20 cellular contexts compared by ENCODE assay signal in genomic region chr10:84265378-84265777, GRCh38. TPM values are rescaled to one million over a fixed set of nuclear protein-coding genes. Genes with fewer than 3 reads are reported as not detected.
DNase-seq lines count a peak whose midpoint lies in the region; ATAC-seq and TF ChIP-seq lines count a peak whose summit lies in the region.
"Had no signal": no experiment of that assay in that cellular context is flagged by ENCODE, and none has a peak within 500 bp of the region (broad histone marks: within the 10 kb centered on the region; RNA-seq: fewer than 3 reads in every experiment).

No MANE protein-coding gene starts in this region.

- no peaks in the 10 kb centered on the region for H3K36me3 Mint-ChIP-seq in neural progenitor cell
- H3K36me3 Mint-ChIP-seq in naive thymus-derived CD4-positive, alpha-beta T cell: no peaks in the 10 kb centered on the region

- H3K36me3 ChIP-seq in neural progenitor cell: no peaks in the 10 kb centered on the region
- H3K36me3 ChIP-seq in naive thymus-derived CD4-positive, alpha-beta T cell (ENCODE audit: control insufficient read depth in 2 of 3, insufficient read depth in 3 of 3, low read length in 3 of 3): no peaks in the 10 kb centered on the region
- H3K36me3 ChIP-seq: adrenal gland, thoracic aorta had no signal

- no peak for TF ChIP-seq CTCF in neural progenitor cell (IDR thresholded peaks at IDR 0.05)

- no peaks in the 10 kb centered on the region for H3K9me3 Mint-ChIP-seq in neural progenitor cell
- H3K9me3 Mint-ChIP-seq in naive thymus-derived CD4-positive, alpha-beta T cell: no peaks in the 10 kb centered on the region
- H3K9me3 Mint-ChIP-seq: activated CD4-positive, alpha-beta memory T cell treated with anti-CD3 and anti-CD28 coated beads, Interleukin-2, amount 10 ng/mL, durations not matched to agents 7 days and 5 days; activated T-helper 2 cell treated with anti-CD3 and anti-CD28 coated beads, Interferon-gamma antibody, Interleukin-2, Interleukin-4, amounts not matched to agents 10 μg/mL and 5 μg/mL and 100 μg/mL, durations not matched to agents 14 hours and 24 hours and 36 hours; central memory CD8-positive, alpha-beta T cell; nephron progenitor cell had no signal

- H3K4me1 ChIP-seq in neural progenitor cell: no peaks in the 10 kb centered on the region
- H3K4me1 ChIP-seq in naive thymus-derived CD4-positive, alpha-beta T cell (ENCODE audit: control insufficient read depth in 2 of 2, insufficient read depth in 2 of 2, low read length in 2 of 2): peaks cover 0 to 3% of the 10 kb centered on the region in 2 donors
- H3K4me1 ChIP-seq: adrenal gland, foreskin keratinocyte had no signal

- peak; percentile 36 for DNase-seq in DMS153 treated with DMSO at 0.1 percent for 48 hours (lab: John Stamatoyannopoulos, UW; ENCODE audit: unreplicated experiment)
- DNase-seq in NCI-H2029 treated with DMSO at 0.1 percent for 48 hours (lab: John Stamatoyannopoulos, UW): peak; percentile 9
- peak; percentile 47 for DNase-seq in NCI-H69 (lab: John Stamatoyannopoulos, UW)
- no peak for DNase-seq in neural progenitor cell (ENCODE audit: low spot score)
- no peak for DNase-seq in naive thymus-derived CD4-positive, alpha-beta T cell
- DNase-seq in AML-193 (lab: John Stamatoyannopoulos, UW): no peak
- DNase-seq: activated CD4-positive, alpha-beta memory T cell treated with anti-CD3 and anti-CD28 coated beads, Interleukin-2, amount 10 ng/mL, durations not matched to agents 7 days and 5 days; adrenal gland; GM23248; nephron progenitor cell; stimulated activated CD4-positive, alpha-beta T cell treated with anti-CD3 and anti-CD28 coated beads, Interleukin-2, amount 100 ng/mL, for 24 hours had no signal

- H3F3A ChIP-seq in neural progenitor cell (ENCODE audit: low read depth): no peaks in the 10 kb centered on the region

- H3K9me3 ChIP-seq in neural progenitor cell (ENCODE audit: low read depth): no peaks in the 10 kb centered on the region
- no peaks in the 10 kb centered on the region for H3K9me3 ChIP-seq in naive thymus-derived CD4-positive, alpha-beta T cell (ENCODE audit: control insufficient read depth in 2 of 3, low read length in 3 of 3)
- H3K9me3 ChIP-seq: adrenal gland, thoracic aorta had no signal

- H3K4me2 ChIP-seq in neural progenitor cell: no peak overlapping the region

- no peak overlapping the region for H3K9ac ChIP-seq in neural progenitor cell
- H3K9ac ChIP-seq: GM23248 had no signal

- POLR2A ChIA-PET in naive thymus-derived CD4-positive, alpha-beta T cell (lab: Charles Lee): no interaction called here

- CTCF ChIA-PET in naive thymus-derived CD4-positive, alpha-beta T cell (lab: Charles Lee): interaction anchor here (1.4 to 9.0 kb wide), 3 partner anchors 85 to 272 kb away, joined by 5 to 129 read pairs (median 5); no protein-coding TSS in a partner anchor

- peak overlapping the region; percentile 20 for H3K4me3 Mint-ChIP-seq in neural progenitor cell
- H3K4me3 Mint-ChIP-seq in naive thymus-derived CD4-positive, alpha-beta T cell: no peak overlapping the region
- H3K4me3 Mint-ChIP-seq: activated CD4-positive, alpha-beta memory T cell treated with anti-CD3 and anti-CD28 coated beads, Interleukin-2, amount 10 ng/mL, durations not matched to agents 7 days and 5 days; central memory CD8-positive, alpha-beta T cell; nephron progenitor cell had no signal

- no peaks in the 10 kb centered on the region for H4K20me1 ChIP-seq in neural progenitor cell (ENCODE audit: low read depth)

- no peak overlapping the region for H3K27ac ChIP-seq in neural progenitor cell
- no peak overlapping the region for H3K27ac ChIP-seq in naive thymus-derived CD4-positive, alpha-beta T cell (ENCODE audit: low read depth, low read length)
- H3K27ac ChIP-seq: adrenal gland, foreskin keratinocyte, GM23248, thoracic aorta had no signal

- intact Hi-C loops in naive thymus-derived CD4-positive, alpha-beta T cell (cut with micrococcal nuclease): loop anchor here in 1 of 2 donors (2.0 to 5.0 kb wide), 3 partner anchors 87 to 451 kb away; no protein-coding TSS in a partner anchor

- H3K27me3 ChIP-seq in neural progenitor cell: peaks cover 4% of the 10 kb centered on the region
- H3K27me3 ChIP-seq in naive thymus-derived CD4-positive, alpha-beta T cell (ENCODE audit: control insufficient read depth in 2 of 2, insufficient read depth in 2 of 2, low read length in 2 of 2): no peaks in the 10 kb centered on the region
- H3K27me3 ChIP-seq: adrenal gland had no signal

- no peak for ATAC-seq in naive thymus-derived CD4-positive, alpha-beta T cell
- ATAC-seq in HG03045 (IDR thresholded peaks at IDR 0.05; ENCODE audit: unreplicated experiment) (no peak), HG02981 (IDR thresholded peaks at IDR 0.05; ENCODE audit: unreplicated experiment) (no peak)

- H3K27ac Mint-ChIP-seq in neural progenitor cell: no peak overlapping the region
- peak overlapping the region in 1 of 9 donors; percentile 37 for H3K27ac Mint-ChIP-seq in naive thymus-derived CD4-positive, alpha-beta T cell
- H3K27ac Mint-ChIP-seq: activated CD4-positive, alpha-beta memory T cell treated with anti-CD3 and anti-CD28 coated beads, Interleukin-2, amount 10 ng/mL, durations not matched to agents 7 days and 5 days; activated T-helper 2 cell treated with anti-CD3 and anti-CD28 coated beads, Interferon-gamma antibody, Interleukin-2, Interleukin-4, amounts not matched to agents 10 μg/mL and 5 μg/mL and 100 μg/mL, durations not matched to agents 14 hours and 24 hours and 36 hours; nephron progenitor cell had no signal

- peaks cover 4% of the 10 kb centered on the region for H3K27me3 Mint-ChIP-seq in neural progenitor cell (ENCODE audit: insufficient read depth, low read depth)
- H3K27me3 Mint-ChIP-seq in naive thymus-derived CD4-positive, alpha-beta T cell: peaks cover 10 to 34% (median 23%) of the 10 kb centered on the region in 5 donors

- H2AFZ ChIP-seq in neural progenitor cell (replicated peaks): no peak overlapping the region

- peaks cover 12% of the 10 kb centered on the region for H3K4me1 Mint-ChIP-seq in neural progenitor cell
- peaks cover 0 to 16% (median 8%) of the 10 kb centered on the region in 7 donors for H3K4me1 Mint-ChIP-seq in naive thymus-derived CD4-positive, alpha-beta T cell
- H3K4me1 Mint-ChIP-seq: nephron progenitor cell had no signal

- H3K4me3 ChIP-seq in neural progenitor cell: no peak overlapping the region
- H3K4me3 ChIP-seq in naive thymus-derived CD4-positive, alpha-beta T cell (ENCODE audit: low read length): no peak overlapping the region
- H3K4me3 ChIP-seq: adrenal gland, GM23248, lung, thoracic aorta had no signal

- no peaks in the 10 kb centered on the region for H3K79me2 ChIP-seq in neural progenitor cell (ENCODE audit: low read depth)

RNA-seq across cellular contexts. Expression of gene RGR, which starts 20.5 kb away (rescaled TPM):
- 0.71 and 1.9 TPM in 2 replicates for total RNA-seq in neural progenitor cell (ENCODE audit: low replicate concordance)
- not detected for total RNA-seq in naive thymus-derived CD4-positive, alpha-beta T cell
- not detected for polyA plus RNA-seq in naive thymus-derived CD4-positive, alpha-beta T cell
- total RNA-seq: activated CD4-positive, alpha-beta memory T cell treated with anti-CD3 and anti-CD28 coated beads, Interleukin-2, amount 10 ng/mL, durations not matched to agents 7 days and 5 days; activated T-helper 2 cell treated with anti-CD3 and anti-CD28 coated beads, Interferon-gamma antibody, Interleukin-2, Interleukin-4, amounts not matched to agents 10 μg/mL and 5 μg/mL and 100 μg/mL, durations not matched to agents 14 hours and 24 hours and 36 hours; adrenal gland; foreskin keratinocyte; GM23248; thoracic aorta had no signal
- polyA plus RNA-seq: foreskin keratinocyte, GM23248 had no signal

RNA-seq across cellular contexts. Expression of gene LRIT1, which starts 24.0 kb away (rescaled TPM):
- total RNA-seq in neural progenitor cell (ENCODE audit: low replicate concordance): not detected in 2 replicates
- not detected for total RNA-seq in naive thymus-derived CD4-positive, alpha-beta T cell
- polyA plus RNA-seq in naive thymus-derived CD4-positive, alpha-beta T cell: not detected
- total RNA-seq: activated CD4-positive, alpha-beta memory T cell treated with anti-CD3 and anti-CD28 coated beads, Interleukin-2, amount 10 ng/mL, durations not matched to agents 7 days and 5 days; activated T-helper 2 cell treated with anti-CD3 and anti-CD28 coated beads, Interferon-gamma antibody, Interleukin-2, Interleukin-4, amounts not matched to agents 10 μg/mL and 5 μg/mL and 100 μg/mL, durations not matched to agents 14 hours and 24 hours and 36 hours; adrenal gland; foreskin keratinocyte; GM23248; lung; SK-MEL-5; thoracic aorta had no signal
- polyA plus RNA-seq: adrenal gland, foreskin keratinocyte, GM23248, lung, right cardiac atrium had no signal

RNA-seq across cellular contexts. Expression of gene LRIT2, which starts 40.0 kb away (rescaled TPM):
- not detected in 2 replicates for total RNA-seq in neural progenitor cell (ENCODE audit: low replicate concordance)
- total RNA-seq in naive thymus-derived CD4-positive, alpha-beta T cell: not detected
- not detected for polyA plus RNA-seq in naive thymus-derived CD4-positive, alpha-beta T cell
- total RNA-seq: activated CD4-positive, alpha-beta memory T cell treated with anti-CD3 and anti-CD28 coated beads, Interleukin-2, amount 10 ng/mL, durations not matched to agents 7 days and 5 days; activated T-helper 2 cell treated with anti-CD3 and anti-CD28 coated beads, Interferon-gamma antibody, Interleukin-2, Interleukin-4, amounts not matched to agents 10 μg/mL and 5 μg/mL and 100 μg/mL, durations not matched to agents 14 hours and 24 hours and 36 hours; adrenal gland; foreskin keratinocyte; GM23248; lung; right cardiac atrium; SK-MEL-5; thoracic aorta had no signal
- polyA plus RNA-seq: adrenal gland, foreskin keratinocyte, GM23248, lung, right cardiac atrium had no signal

Comparison
In these comparisons a context has a peak if more than half of its experiments do, and no peak if none do; other contexts are left out.
1. DNase-seq: peak in DMS153 treated with DMSO at 0.1 percent for 48 hours (single experiment), NCI-H2029 treated with DMSO at 0.1 percent for 48 hours (single experiment) and NCI-H69 (single experiment); none in neural progenitor cell (single experiment), naive thymus-derived CD4-positive, alpha-beta T cell (0 of 9) and AML-193 (0 of 2).